In the genomic region with DNA sequence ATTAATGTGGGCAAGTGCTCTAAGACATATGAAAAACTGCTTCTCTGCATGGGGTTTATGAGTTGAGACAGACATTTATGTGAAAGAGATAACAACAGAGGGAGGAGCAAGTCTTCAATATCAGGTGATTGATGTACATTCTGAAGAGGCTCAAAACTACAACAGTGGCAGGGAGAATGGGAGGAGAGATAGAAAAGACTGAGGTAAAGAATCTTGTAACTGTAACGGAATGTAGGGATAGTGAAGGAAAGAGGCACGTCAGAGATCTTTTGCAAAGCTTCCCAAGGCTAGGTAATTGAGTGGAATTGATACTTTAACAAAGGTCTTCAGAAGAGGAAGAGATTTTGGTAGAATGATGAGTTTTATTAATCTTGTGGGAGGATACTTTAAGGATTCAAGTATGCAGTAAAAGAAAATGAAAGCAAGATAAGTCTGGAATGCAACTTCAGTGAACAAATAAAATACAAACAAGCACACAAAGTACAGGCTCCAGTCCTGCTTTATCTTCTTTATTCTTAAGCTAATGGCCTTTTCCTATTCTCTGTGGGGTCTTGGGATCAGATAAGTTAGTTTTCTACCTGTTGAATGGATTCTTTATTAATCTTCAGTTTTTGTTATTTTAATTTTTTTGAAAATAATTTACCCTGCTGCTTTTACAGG, we compare ENCODE assay signal across 10 cellular contexts. TPM values are rescaled to one million over a fixed set of nuclear protein-coding genes. Genes with fewer than 3 reads are reported as not detected.
DNase-seq lines count a peak whose midpoint lies in the region; ATAC-seq and TF ChIP-seq lines count a peak whose summit lies in the region.
"Had no signal": no experiment of that assay in that cellular context is flagged by ENCODE, and none has a peak within 500 bp of the region (broad histone marks: within the 10 kb centered on the region; RNA-seq: fewer than 3 reads in every experiment).

No MANE protein-coding gene starts in this region.

- peaks cover 47% of the 10 kb centered on the region for H3K4me1 Mint-ChIP-seq in activated T-cell treated with anti-CD3 and anti-CD28 coated beads, Interleukin-2, amount 50 U/mL, for 72 hours (ENCODE audit: low read depth)
- peaks cover 51% of the 10 kb centered on the region for H3K4me1 Mint-ChIP-seq in activated CD8-positive, alpha-beta T cell treated with anti-CD3 and anti-CD28 coated beads for 36 hours (ENCODE audit: low read depth)

- intact Hi-C loops in activated CD8-positive, alpha-beta T cell treated with anti-CD3 and anti-CD28 coated beads for 36 hours (cut with micrococcal nuclease) = no loop called here
- intact Hi-C loops in testis (cut with DNase I; ENCODE audit: low total_unique reads) = no loop called here

- H3K4me3 ChIP-seq in hepatocyte (no peak overlapping the region), testis (no peak overlapping the region)

- peaks cover 6 to 7% of the 10 kb centered on the region in 2 donors for H3K36me3 Mint-ChIP-seq in activated T-cell treated with anti-CD3 and anti-CD28 coated beads, Interleukin-2, amount 50 U/mL, for 72 hours (ENCODE audit: insufficient read depth in 2 of 2)
- H3K36me3 Mint-ChIP-seq in activated CD8-positive, alpha-beta T cell treated with anti-CD3 and anti-CD28 coated beads for 36 hours (ENCODE audit: low read depth) = peaks cover 26% of the 10 kb centered on the region

- no peak for TF ChIP-seq POLR2A in testis (IDR thresholded peaks at IDR 0.05)

- H4K20me1 ChIP-seq in hepatocyte (ENCODE audit: insufficient read depth, poor library complexity, severe bottlenecking) = peaks cover 86% of the 10 kb centered on the region

- ATAC-seq in activated T-cell treated with anti-CD3 and anti-CD28 coated beads, Interleukin-2, amount 50 U/mL, for 72 hours (replicated peaks in 1 of 2) = no peak
- no peak for ATAC-seq in activated CD8-positive, alpha-beta T cell treated with anti-CD3 and anti-CD28 coated beads for 36 hours
- ATAC-seq in HG03442 (IDR thresholded peaks at IDR 0.05; ENCODE audit: unreplicated experiment) (no peak), GM18858 (IDR thresholded peaks at IDR 0.05; ENCODE audit: unreplicated experiment) (no peak)

- 12% methylated on average over 2 of the region's 2 CpGs for WGBS in hepatocyte (ENCODE audit: low lambda C conversion rate, missing lambda C conversion rate)
- WGBS in testis, 2 donors = 26% methylated on average over 2 of the region's 2 CpGs

- no peaks in the 10 kb centered on the region for H3K27me3 Mint-ChIP-seq in activated T-cell treated with anti-CD3 and anti-CD28 coated beads, Interleukin-2, amount 50 U/mL, for 72 hours (ENCODE audit: low read depth)
- no peaks in the 10 kb centered on the region for H3K27me3 Mint-ChIP-seq in activated CD8-positive, alpha-beta T cell treated with anti-CD3 and anti-CD28 coated beads for 36 hours

- no peaks in the 10 kb centered on the region for H3K9me3 ChIP-seq in hepatocyte (ENCODE audit: low read depth)
- no peaks in the 10 kb centered on the region for H3K9me3 ChIP-seq in testis
- H3K9me3 ChIP-seq: BE2C had no signal

- peaks cover 3% of the 10 kb centered on the region in 2 donors for H3K9me3 Mint-ChIP-seq in activated T-cell treated with anti-CD3 and anti-CD28 coated beads, Interleukin-2, amount 50 U/mL, for 72 hours
- no peaks in the 10 kb centered on the region for H3K9me3 Mint-ChIP-seq in activated CD8-positive, alpha-beta T cell treated with anti-CD3 and anti-CD28 coated beads for 36 hours

- H3K4me1 ChIP-seq in hepatocyte (ENCODE audit: insufficient read depth) = peaks cover 21% of the 10 kb centered on the region
- peaks cover 42% of the 10 kb centered on the region for H3K4me1 ChIP-seq in testis
- H3K4me1 ChIP-seq: BE2C had no signal

- H3K4me2 ChIP-seq in hepatocyte = peak overlapping the region; percentile 69

- no peaks in the 10 kb centered on the region for H3K27me3 ChIP-seq in hepatocyte
- H3K27me3 ChIP-seq in testis = no peaks in the 10 kb centered on the region
- H3K27me3 ChIP-seq: BE2C had no signal

- H3K36me3 ChIP-seq in hepatocyte (replicated peaks; ENCODE audit: insufficient read depth, low read depth) (no peaks in the 10 kb centered on the region), testis (ENCODE audit: low read depth, missing control alignments) (no peaks in the 10 kb centered on the region)

- no peak for TF ChIP-seq CTCF in activated CD8-positive, alpha-beta T cell treated with anti-CD3 and anti-CD28 coated beads for 36 hours (IDR thresholded peaks at IDR 0.05)
- TF ChIP-seq CTCF in hepatocyte (IDR thresholded peaks at IDR 0.05; ENCODE audit: poor library complexity) (no peak), testis (IDR thresholded peaks at IDR 0.05) (no peak)

- peaks cover 99% of the 10 kb centered on the region for H3K79me2 ChIP-seq in hepatocyte

- H3K9me2 ChIP-seq in hepatocyte (replicated peaks; ENCODE audit: insufficient read depth) = no peaks in the 10 kb centered on the region

- peak overlapping the region in 1 of 2 donors; percentile 3 for H3K4me3 Mint-ChIP-seq in activated T-cell treated with anti-CD3 and anti-CD28 coated beads, Interleukin-2, amount 50 U/mL, for 72 hours
- no peak overlapping the region for H3K4me3 Mint-ChIP-seq in activated CD8-positive, alpha-beta T cell treated with anti-CD3 and anti-CD28 coated beads for 36 hours

- H3K27ac Mint-ChIP-seq in activated T-cell treated with anti-CD3 and anti-CD28 coated beads, Interleukin-2, amount 50 U/mL, for 72 hours = peak overlapping the region; percentile 29
- peak overlapping the region; percentile 54 for H3K27ac Mint-ChIP-seq in activated CD8-positive, alpha-beta T cell treated with anti-CD3 and anti-CD28 coated beads for 36 hours

- peak overlapping the region; percentile 38 for H3K27ac ChIP-seq in hepatocyte
- H3K27ac ChIP-seq in testis = peak overlapping the region; percentile 37 to 65

- POLR2A ChIA-PET in activated CD8-positive, alpha-beta T cell treated with anti-CD3 and anti-CD28 coated beads for 36 hours (lab: Charles Lee) = interaction anchor here (2.6 kb wide), 1 partner anchor 15 kb away, joined by 7 read pairs; the partner anchor contains the start of gene SMAD4

- no peak for DNase-seq in activated T-cell treated with anti-CD3 and anti-CD28 coated beads, Interleukin-2, amount 50 U/mL, for 72 hours
- DNase-seq in activated T-cell treated with anti-CD3 and anti-CD28 coated beads, Interleukin-2, amount 50 U/mL, for 1 hour = no peak
- no peak for DNase-seq in activated CD8-positive, alpha-beta T cell treated with anti-CD3 and anti-CD28 coated beads for 36 hours
- DNase-seq in hepatocyte (ENCODE audit: low spot score) (no peak), testis (no peak), NCI-H1048 (lab: John Stamatoyannopoulos, UW) (no peak)
- DNase-seq: activated effector memory CD4-positive, alpha-beta T cell treated with Interleukin-2 at 50 U/mL for 16 hours; BE2C had no signal

- CTCF ChIA-PET in activated CD8-positive, alpha-beta T cell treated with anti-CD3 and anti-CD28 coated beads for 36 hours (lab: Charles Lee) = interaction anchor here (1.2 to 1.3 kb wide), 2 partner anchors 10 to 14 kb away, joined by 3 to 4 read pairs; no protein-coding TSS in a partner anchor

- no peak overlapping the region for H2AFZ ChIP-seq in hepatocyte

RNA-seq across cellular contexts. Expression of gene SMAD4, which starts 15.0 kb away (rescaled TPM):
- 10 to 100 TPM; 84.7 to 97.0 TPM for total RNA-seq in activated T-cell treated with anti-CD3 and anti-CD28 coated beads, Interleukin-2, amount 50 U/mL, for 72 hours
- total RNA-seq in activated CD8-positive, alpha-beta T cell treated with anti-CD3 and anti-CD28 coated beads for 36 hours = 10 to 100 TPM; 68.1 to 71.2 TPM
- total RNA-seq in hepatocyte = 109 and 116 TPM in 2 replicates
- polyA plus RNA-seq in hepatocyte = 62.5 and 64.4 TPM in 2 replicates
- total RNA-seq in testis = 100 to 1,000 TPM; 198 to 270 TPM
- 91.0 TPM for polyA plus RNA-seq in testis (ENCODE audit: insufficient read depth, low read depth, low replicate concordance)
